In genomic region chr7:140673770-140674155, GRCh38 we compare ENCODE assay signal across 8 cellular contexts. TPM values are rescaled to one million over a fixed set of nuclear protein-coding genes. Genes with fewer than 3 reads are reported as not detected.
DNase-seq lines count a peak whose midpoint lies in the region; ATAC-seq and TF ChIP-seq lines count a peak whose summit lies in the region.

No MANE protein-coding gene starts in this region.

- H3K36me3 Mint-ChIP-seq in T-helper 1 cell treated with Interleukin-12 subunit alpha and Interleukin-12 subunit beta and Interleukin-4 antibody, amounts not matched to agents 30 μg/mL and 1 μg/mL, for 36 hours (ENCODE audit: low read depth) = peaks cover 10% of the 10 kb centered on the region
- peaks cover 22% of the 10 kb centered on the region for H3K36me3 Mint-ChIP-seq in brain

- TF ChIP-seq CTCF in brain (conservative IDR thresholded peaks at IDR 0.05) = no peak
- no peak for TF ChIP-seq CTCF in left lung (IDR thresholded peaks at IDR 0.05)

- H3K27ac Mint-ChIP-seq in T-helper 1 cell treated with Interleukin-12 subunit alpha and Interleukin-12 subunit beta and Interleukin-4 antibody, amounts not matched to agents 30 μg/mL and 1 μg/mL, for 36 hours = peak overlapping the region; percentile 88
- peak overlapping the region in 4 of 5 experiments; percentile 45 to 90 (median 80) for H3K27ac Mint-ChIP-seq in brain

- no peaks in the 10 kb centered on the region for H3K27me3 ChIP-seq in left lung
- H3K27me3 ChIP-seq in thymus (ENCODE audit: control insufficient read depth, insufficient read depth) = no peaks in the 10 kb centered on the region

- H3K4me1 Mint-ChIP-seq in T-helper 1 cell treated with Interleukin-12 subunit alpha and Interleukin-12 subunit beta and Interleukin-4 antibody, amounts not matched to agents 30 μg/mL and 1 μg/mL, for 36 hours (ENCODE audit: low read depth) = peaks cover 23% of the 10 kb centered on the region
- peaks cover 45% of the 10 kb centered on the region for H3K4me1 Mint-ChIP-seq in brain

- H3K36me3 ChIP-seq in left lung (peaks cover 0 to 10% of the 10 kb centered on the region in 2 donors), thymus (ENCODE audit: control insufficient read depth, insufficient read depth) (peaks cover 10% of the 10 kb centered on the region)

- WGBS in thymus = 60% methylated on average over 18 of the region's 18 CpGs

- H3K4me1 ChIP-seq in left lung (peaks cover 3 to 34% of the 10 kb centered on the region in 2 donors), thymus (ENCODE audit: control insufficient read depth, insufficient read depth, low read length) (peaks cover 7% of the 10 kb centered on the region)

- peak overlapping the region; percentile 86 for H3K4me3 Mint-ChIP-seq in T-helper 1 cell treated with Interleukin-12 subunit alpha and Interleukin-12 subunit beta and Interleukin-4 antibody, amounts not matched to agents 30 μg/mL and 1 μg/mL, for 36 hours
- H3K4me3 Mint-ChIP-seq in brain = peak overlapping the region; percentile 83 to 88 (median 87)

- H3K9me3 ChIP-seq in left lung (no peaks in the 10 kb centered on the region), thymus (ENCODE audit: control insufficient read depth) (no peaks in the 10 kb centered on the region)

- DNase-seq in T-helper 1 cell (no peak), left lung (no peak)
- DNase-seq in stimulated activated CD4-positive, alpha-beta T cell treated with anti-CD3 and anti-CD28 coated beads, Interleukin-4, amount 100 ng/mL, for 24 hours = no peak

- H3K27ac ChIP-seq in left lung (no peak overlapping the region), thymus (ENCODE audit: low read depth) (peak overlapping the region; percentile 88)

- no peaks in the 10 kb centered on the region for H3K27me3 Mint-ChIP-seq in T-helper 1 cell treated with Interleukin-12 subunit alpha and Interleukin-12 subunit beta and Interleukin-4 antibody, amounts not matched to agents 30 μg/mL and 1 μg/mL, for 36 hours (ENCODE audit: low read depth)
- H3K27me3 Mint-ChIP-seq in brain = peaks cover 12% of the 10 kb centered on the region

- intact Hi-C loops in left lung (cut with DNase I) = no loop called here

- peak; percentile 3 for ATAC-seq in left lung
- no peak for ATAC-seq in HG03571 (IDR thresholded peaks at IDR 0.05; ENCODE audit: unreplicated experiment)
- no peak for ATAC-seq in GM18870 (IDR thresholded peaks at IDR 0.05; ENCODE audit: unreplicated experiment)

- no peaks in the 10 kb centered on the region for H3K9me3 Mint-ChIP-seq in T-helper 1 cell treated with Interleukin-12 subunit alpha and Interleukin-12 subunit beta and Interleukin-4 antibody, amounts not matched to agents 30 μg/mL and 1 μg/mL, for 36 hours
- H3K9me3 Mint-ChIP-seq in brain = no peaks in the 10 kb centered on the region

- peak overlapping the region; percentile 61 to 70 for H3K4me3 ChIP-seq in left lung
- H3K4me3 ChIP-seq in thymus (ENCODE audit: low read length) = peak overlapping the region; percentile 88

RNA-seq across cellular contexts. Expression of gene ADCK2, which starts 1.0 kb away (rescaled TPM):
- 45.7 TPM for polyA plus RNA-seq in brain (ENCODE audit: insufficient read depth, low read depth, low replicate concordance)
- 10 to 100 TPM; 21.2 to 22.0 TPM for total RNA-seq in left lung
- 10.4 TPM for polyA plus RNA-seq in thymus

RNA-seq across cellular contexts. Expression of gene NDUFB2, which starts 22.7 kb away (rescaled TPM):
- polyA plus RNA-seq in brain (ENCODE audit: insufficient read depth, low read depth, low replicate concordance) (340 TPM), thymus (209 TPM)
- total RNA-seq in left lung = 100 to 1,000 TPM; 176 to 242 TPM

RNA-seq across cellular contexts. Expression of gene DENND2A, which starts 33.1 kb away (rescaled TPM):
- 49.3 TPM for polyA plus RNA-seq in brain (ENCODE audit: insufficient read depth, low read depth, low replicate concordance)
- total RNA-seq in left lung = 10 to 100 TPM in 1 of 2 donors, 1 to 10 TPM in 1; 9.3 to 17.4 TPM
- polyA plus RNA-seq in thymus = 0.80 TPM

Comparison
In these comparisons a context has a peak if more than half of its experiments do, and no peak if none do; other contexts are left out.
1. RNA of gene DENND2A, which starts 33.1 kb away (polyA plus RNA-seq): 49.3 TPM in brain (single experiment); 0.80 TPM in thymus (single experiment); every median in the first group is over 10 times any median in the second.